ENCODE assay signal across 8 cellular contexts in genomic region chr15:99123706-99124451, GRCh38. TPM values are rescaled to one million over a fixed set of nuclear protein-coding genes. Genes with fewer than 3 reads are reported as not detected.
A peak's percentile ranks its signal among the peaks of the same experiment; 100 is the strongest.
DNase-seq lines count a peak whose midpoint lies in the region; ATAC-seq and TF ChIP-seq lines count a peak whose summit lies in the region.

No MANE protein-coding gene starts in this region.

- intact Hi-C loops in vagina (cut with DNase I), result loop anchor here (5.0 kb wide), 1 partner anchor 48 kb away; no protein-coding TSS in a partner anchor
- intact Hi-C loops in CD8-positive, alpha-beta T cell (cut with DNase I, micrococcal nuclease), result no loop called here

- no peaks in the 10 kb centered on the region for H3K36me3 Mint-ChIP-seq in CD8-positive, alpha-beta T cell

- H3K4me1 Mint-ChIP-seq in CD8-positive, alpha-beta T cell (ENCODE audit: low read depth), result no peaks in the 10 kb centered on the region

- peak overlapping the region; percentile 91 for H3K27ac ChIP-seq in AG04450 (ENCODE audit: low read depth, low read length)
- peak overlapping the region; percentile 35 for H3K27ac ChIP-seq in epithelial cell of prostate
- peak overlapping the region; percentile 77 for H3K27ac ChIP-seq in vagina
- no peak overlapping the region for H3K27ac ChIP-seq in CD8-positive, alpha-beta T cell (ENCODE audit: low read depth, low read length)

- peaks cover 47% of the 10 kb centered on the region for H3K4me1 ChIP-seq in vagina
- H3K4me1 ChIP-seq in CD8-positive, alpha-beta T cell (ENCODE audit: insufficient read depth, low read length), result no peaks in the 10 kb centered on the region

- no peak for ATAC-seq in CD8-positive, alpha-beta T cell

- H3K36me3 ChIP-seq in vagina, result peaks cover 0 to 10% of the 10 kb centered on the region in 2 donors
- H3K36me3 ChIP-seq in CD8-positive, alpha-beta T cell (ENCODE audit: insufficient read depth, low read length), result no peaks in the 10 kb centered on the region

- no peaks in the 10 kb centered on the region for H3K27me3 ChIP-seq in AG04450 (ENCODE audit: control insufficient read depth, insufficient read depth, low read length)
- H3K27me3 ChIP-seq in vagina, result no peaks in the 10 kb centered on the region
- H3K27me3 ChIP-seq in CD8-positive, alpha-beta T cell (ENCODE audit: insufficient read depth, low read length), result no peaks in the 10 kb centered on the region

- TF ChIP-seq CTCF in AG04450 (IDR thresholded peaks at IDR 0.05; ENCODE audit: low read depth, low read length) (peak; percentile 4; the same call in 1 of the 2 replicates), vagina (IDR thresholded peaks at IDR 0.05) (peak in 1 of 3 experiments; percentile 10)
- no peak for TF ChIP-seq CTCF in CD8-positive, alpha-beta T cell (IDR thresholded peaks at IDR 0.05)

- POLR2A ChIA-PET in AG04450 (lab: Yijun Ruan, JAX), result interaction anchor here (1.4 kb wide), 1 partner anchor 18 kb away, joined by 7 read pairs; the partner anchor contains the start of gene SYNM
- POLR2A ChIA-PET in CD8-positive, alpha-beta T cell (lab: Charles Lee), result no interaction called here

- H3K4me3 Mint-ChIP-seq in CD8-positive, alpha-beta T cell, result no peak overlapping the region

- no peaks in the 10 kb centered on the region for H3K9me3 Mint-ChIP-seq in CD8-positive, alpha-beta T cell

- CTCF ChIA-PET in AG04450 (lab: Charles Lee), result interaction anchor here (1.1 to 3.3 kb wide), 4 partner anchors 10 to 681 kb away, joined by 3 to 16 read pairs (median 4); no protein-coding TSS in a partner anchor
- CTCF ChIA-PET in CD8-positive, alpha-beta T cell (lab: Charles Lee), result no interaction called here

- no peak overlapping the region for H3K27ac Mint-ChIP-seq in CD8-positive, alpha-beta T cell

- H3K9me3 ChIP-seq in AG04450 (ENCODE audit: control insufficient read depth, insufficient read depth, low read length) (no peaks in the 10 kb centered on the region; the same call in 1 of the 2 replicates), vagina (no peaks in the 10 kb centered on the region)
- H3K9me3 ChIP-seq in CD8-positive, alpha-beta T cell (ENCODE audit: low read length), result no peaks in the 10 kb centered on the region

- peak overlapping the region; percentile 36 for H3K4me3 ChIP-seq in AG04450 (ENCODE audit: low read depth, low read length)
- H3K4me3 ChIP-seq in vagina, result peak overlapping the region; percentile 13 to 16
- H3K4me3 ChIP-seq in CD8-positive, alpha-beta T cell (ENCODE audit: low read depth, low read length), result no peak overlapping the region

- H3K27me3 Mint-ChIP-seq in CD8-positive, alpha-beta T cell (ENCODE audit: low read depth), result no peaks in the 10 kb centered on the region

- no peak for TF ChIP-seq POLR2A in vagina (IDR thresholded peaks at IDR 0.05)

- DNase-seq in AG04450 (ENCODE audit: low read depth, low spot score) (peak; percentile 83), HS-27A (ENCODE audit: low read depth) (peak; percentile 99), SIG-M5 (lab: John Stamatoyannopoulos, UW) (peak; percentile 66), epithelial cell of prostate (ENCODE audit: low read depth, low spot score) (peak; percentile 20), middle frontal gyrus (ENCODE audit: extremely low spot score, low spot score) (peak; percentile 69), vagina (ENCODE audit: extremely low spot score in 2 of 2) (peak in 1 of 2 donors; percentile 95)
- DNase-seq in CD8-positive, alpha-beta T cell, result no peak
- DNase-seq in stimulated activated CD4-positive, alpha-beta T cell treated with anti-CD3 and anti-CD28 coated beads, Interleukin-1b, Interleukin-23, amount 100 ng/mL, for 48 hours, result no peak

RNA-seq across cellular contexts. Expression of gene SYNM, which starts 19.0 kb away (rescaled TPM):
- polyA plus RNA-seq in AG04450 (2011; rRNA removed), result 3.2 and 3.6 TPM in 2 replicates
- polyA minus RNA-seq in AG04450 (2011; rRNA and poly(A)+ RNA removed), result 5.4 and 5.7 TPM in 2 replicates
- total RNA-seq in vagina, result 62.6 TPM
- total RNA-seq in CD8-positive, alpha-beta T cell, result 1 to 10 TPM; 3.3 to 3.9 TPM

Comparison
In these comparisons a context has a peak if more than half of its experiments do, and no peak if none do; other contexts are left out.
1. DNase-seq: peak in AG04450 (single experiment), HS-27A (single experiment), SIG-M5 (single experiment), epithelial cell of prostate (single experiment) and middle frontal gyrus (single experiment); none in CD8-positive, alpha-beta T cell (0 of 7) and stimulated activated CD4-positive, alpha-beta T cell treated with anti-CD3 and anti-CD28 coated beads, Interleukin-1b, Interleukin-23, amount 100 ng/mL, for 48 hours (single experiment).
2. RNA of gene SYNM, which starts 19.0 kb away (total RNA-seq): 62.6 TPM in vagina (single experiment); 3.3 to 3.9 TPM in CD8-positive, alpha-beta T cell; every median in the first group is over 10 times any median in the second.